In genomic region chr3:15812183-15812582, GRCh38 we compare ENCODE assay signal across 8 cellular contexts. TPM values are rescaled to one million over a fixed set of nuclear protein-coding genes. Genes with fewer than 3 reads are reported as not detected.
DNase-seq lines count a peak whose midpoint lies in the region; ATAC-seq and TF ChIP-seq lines count a peak whose summit lies in the region.

No MANE protein-coding gene starts in this region.

- H3K4me3 Mint-ChIP-seq in CD4-positive, alpha-beta T cell, result no peak overlapping the region

- peak; percentile 67 for TF ChIP-seq CTCF in CD4-positive, alpha-beta T cell (IDR thresholded peaks at IDR 0.05)
- peak; percentile 8 for TF ChIP-seq CTCF in cardiac fibroblast (IDR thresholded peaks at IDR 0.05; ENCODE audit: low read depth, low read length)
- no peak; the same call in 1 of the 2 replicates for TF ChIP-seq CTCF in BE2C (IDR thresholded peaks at IDR 0.05; ENCODE audit: low read depth, low read length)

- intact Hi-C loops in CD4-positive, alpha-beta T cell (cut with DNase I, micrococcal nuclease), result loop anchor here (1.0 to 10.0 kb wide), 2 partner anchors 143 to 182 kb away; no protein-coding TSS in a partner anchor

- H3K4me1 Mint-ChIP-seq in CD4-positive, alpha-beta T cell (ENCODE audit: low read depth), result peaks cover 37% of the 10 kb centered on the region

- H3K4me3 ChIP-seq in cardiac fibroblast (replicated peaks in 1 of 2; ENCODE audit: low read depth in 2 of 2, low read length in 2 of 2) (no peak overlapping the region), BE2C (ENCODE audit: low read depth, low read length) (no peak overlapping the region)

- no peaks in the 10 kb centered on the region for H3K27me3 ChIP-seq in CD4-positive, alpha-beta T cell (ENCODE audit: control insufficient read depth, insufficient read depth, low read length)
- H3K27me3 ChIP-seq in BE2C, result no peaks in the 10 kb centered on the region

- no peaks in the 10 kb centered on the region for H3K27me3 Mint-ChIP-seq in CD4-positive, alpha-beta T cell

- CTCF ChIA-PET in CD4-positive, alpha-beta T cell (lab: Charles Lee), result interaction anchor here (0.8 to 2.2 kb wide), 5 partner anchors 10 to 183 kb away, joined by 3 to 5 read pairs (median 4); partner anchors contain the start of gene ANKRD28

- no peak for DNase-seq in CD4-positive, alpha-beta T cell
- peak; percentile 19 for DNase-seq in HT1080 (ENCODE audit: low read depth)
- DNase-seq in cardiac fibroblast (ENCODE audit: low read depth in 2 of 2), result peak; percentile 64 to 66
- DNase-seq in myocyte (ENCODE audit: low read depth), result peak; percentile 48
- no peak for DNase-seq in stimulated activated CD8-positive, alpha-beta memory T cell treated with anti-CD3 and anti-CD28 coated beads, Interleukin-4, amount 100 ng/mL, for 48 hours
- DNase-seq in BE2C, result no peak

- no peaks in the 10 kb centered on the region for H3K36me3 ChIP-seq in BE2C

- H3K36me3 Mint-ChIP-seq in CD4-positive, alpha-beta T cell (ENCODE audit: low read depth), result no peaks in the 10 kb centered on the region

- H3K9me3 Mint-ChIP-seq in CD4-positive, alpha-beta T cell, result no peaks in the 10 kb centered on the region

- ATAC-seq in CD4-positive, alpha-beta T cell (ENCODE audit: poor library complexity), result no peak
- ATAC-seq in HG02885 (IDR thresholded peaks at IDR 0.05; ENCODE audit: poor library complexity, unreplicated experiment) (no peak), HG03045 (IDR thresholded peaks at IDR 0.05; ENCODE audit: unreplicated experiment) (no peak)

- no peaks in the 10 kb centered on the region for H3K9me3 ChIP-seq in CD4-positive, alpha-beta T cell (ENCODE audit: control insufficient read depth, low read length)
- H3K9me3 ChIP-seq in BE2C, result no peaks in the 10 kb centered on the region

- H3K27ac ChIP-seq in CD4-positive, alpha-beta T cell (ENCODE audit: low read depth, low read length), result no peak overlapping the region

- no peaks in the 10 kb centered on the region for H3K4me1 ChIP-seq in BE2C

- POLR2A ChIA-PET in CD4-positive, alpha-beta T cell (lab: Charles Lee), result interaction anchor here (1.0 kb wide), 2 partner anchors 15 to 182 kb away, joined by 3 read pairs; partner anchors contain the start of gene ANKRD28

- H3K27ac Mint-ChIP-seq in CD4-positive, alpha-beta T cell, result no peak overlapping the region

RNA-seq across cellular contexts. Expression of gene ANKRD28, which starts 14.4 kb away (rescaled TPM):
- total RNA-seq in CD4-positive, alpha-beta T cell, result 10 to 100 TPM; 36.6 to 43.1 TPM
- 96.1 and 98.7 TPM in 2 replicates for total RNA-seq in HT1080 (2014; rRNA removed; shearing (Covaris generic))
- polyA plus RNA-seq in HT1080 (2015; cell fraction: cytosol; rRNA removed), result 42.4 and 59.1 TPM in 2 replicates
- 144 and 156 TPM in 2 replicates for polyA plus RNA-seq in HT1080 (2015; cell fraction: nucleus; rRNA removed)
- total RNA-seq in myocyte, result 78.7 and 106 TPM in 2 replicates
- 26.0 TPM for polyA plus RNA-seq in myocyte (2012)
- polyA plus RNA-seq in BE2C (2012; ENCODE audit: insufficient read depth, insufficient read length, low read depth), result 4.5 TPM

Comparison
In these comparisons a context has a peak if more than half of its experiments do, and no peak if none do; other contexts are left out.
1. DNase-seq: peak in HT1080 (single experiment), cardiac fibroblast (2 of 2) and myocyte (single experiment); none in CD4-positive, alpha-beta T cell (0 of 10), stimulated activated CD8-positive, alpha-beta memory T cell treated with anti-CD3 and anti-CD28 coated beads, Interleukin-4, amount 100 ng/mL, for 48 hours (single experiment) and BE2C (single experiment).